ENCODE assay signal across 12 cellular contexts in genomic region chr17:64741038-64741641, GRCh38.
DNase-seq lines count a peak whose midpoint lies in the region; ATAC-seq and TF ChIP-seq lines count a peak whose summit lies in the region.
"Had no signal": no experiment of that assay in that cellular context is flagged by ENCODE, and none has a peak within 500 bp of the region (broad histone marks: within the 10 kb centered on the region; RNA-seq: fewer than 3 reads in every experiment).

No MANE protein-coding gene starts in this region.

- no peaks in the 10 kb centered on the region for H3K36me3 ChIP-seq in SK-N-MC (ENCODE audit: insufficient read depth, low read length)
- H3K36me3 ChIP-seq in gastroesophageal sphincter: no peaks in the 10 kb centered on the region

- H3K36me3 Mint-ChIP-seq in natural killer cell treated with Interleukin-12 subunit alpha and Interleukin-12 subunit beta and Interleukin-15 and Interleukin-18, amount 100 ng/mL, for 72 hours: no peaks in the 10 kb centered on the region
- H3K36me3 Mint-ChIP-seq: naive thymus-derived CD8-positive, alpha-beta T cell had no signal

- H3K4me3 Mint-ChIP-seq in natural killer cell treated with Interleukin-12 subunit alpha and Interleukin-12 subunit beta and Interleukin-15 and Interleukin-18, amount 100 ng/mL, for 72 hours: no peak overlapping the region
- H3K4me3 Mint-ChIP-seq: central memory CD8-positive, alpha-beta T cell; naive thymus-derived CD8-positive, alpha-beta T cell had no signal

- no peak for TF ChIP-seq EP300 in gastroesophageal sphincter (IDR thresholded peaks at IDR 0.05)

- no peak for TF ChIP-seq POLR2A in gastroesophageal sphincter (IDR thresholded peaks at IDR 0.05)

- WGBS in gastroesophageal sphincter (ENCODE audit: low coverage in 1 of 2), 2 donors: 32 to 34% methylated on average over 5 to 6 of the region's 6 CpGs

- peaks cover 0 to 36% (median 12%) of the 10 kb centered on the region in 3 donors for H3K4me1 ChIP-seq in gastroesophageal sphincter

- TF ChIP-seq CTCF in AG10803 (conservative IDR thresholded peaks at IDR 0.05; ENCODE audit: low read length) (no peak), gastroesophageal sphincter (IDR thresholded peaks at IDR 0.05) (no peak), omental fat pad (IDR thresholded peaks at IDR 0.05) (no peak)

- peak overlapping the region; percentile 41 for H3K9ac ChIP-seq in SK-N-MC (ENCODE audit: insufficient read length)

- H3K4me1 Mint-ChIP-seq in natural killer cell treated with Interleukin-12 subunit alpha and Interleukin-12 subunit beta and Interleukin-15 and Interleukin-18, amount 100 ng/mL, for 72 hours (ENCODE audit: low read depth in 2 of 2): peaks cover 8 to 10% of the 10 kb centered on the region in 2 donors

- peak; percentile 78 for DNase-seq in AG10803 (ENCODE audit: low read depth)
- DNase-seq in SK-N-MC (ENCODE audit: low read depth, low spot score): no peak
- no peak for DNase-seq in omental fat pad (ENCODE audit: low spot score)
- DNase-seq in SKM-1 (lab: John Stamatoyannopoulos, UW; ENCODE audit: unreplicated experiment): no peak
- DNase-seq in GM19240 (ENCODE audit: insufficient read length, low spot score): no peak
- no peak for DNase-seq in natural killer cell treated with Interleukin-12 subunit alpha and Interleukin-12 subunit beta and Interleukin-15 and Interleukin-18, amount 100 ng/mL, for 72 hours (ENCODE audit: low spot score)
- DNase-seq: naive thymus-derived CD8-positive, alpha-beta T cell; NCI-H774; stimulated activated naive CD4-positive, alpha-beta T cell treated with Interleukin-2 at 50 U/mL for 16 hours had no signal

- H3K27ac Mint-ChIP-seq in natural killer cell treated with Interleukin-12 subunit alpha and Interleukin-12 subunit beta and Interleukin-15 and Interleukin-18, amount 100 ng/mL, for 72 hours: peak overlapping the region in 1 of 2 donors; percentile 37

- no peaks in the 10 kb centered on the region for H3K27me3 ChIP-seq in gastroesophageal sphincter

- H3K4me3 ChIP-seq in AG10803 (ENCODE audit: low read length) (no peak overlapping the region; the same call in none of the 2 replicates), SK-N-MC (peak overlapping the region; percentile 55), gastroesophageal sphincter (no peak overlapping the region)

- no peaks in the 10 kb centered on the region for H3K9me3 ChIP-seq in SK-N-MC (ENCODE audit: low read depth, low read length)
- no peaks in the 10 kb centered on the region for H3K9me3 ChIP-seq in gastroesophageal sphincter

- H3K9me3 Mint-ChIP-seq in natural killer cell treated with Interleukin-12 subunit alpha and Interleukin-12 subunit beta and Interleukin-15 and Interleukin-18, amount 100 ng/mL, for 72 hours: no peaks in the 10 kb centered on the region
- H3K9me3 Mint-ChIP-seq: central memory CD8-positive, alpha-beta T cell; naive thymus-derived CD8-positive, alpha-beta T cell had no signal

- ATAC-seq in gastroesophageal sphincter (peak; percentile 20), omental fat pad (ENCODE audit: low FRiP score) (peak; percentile 72), GM21576 (IDR thresholded peaks at IDR 0.05; ENCODE audit: unreplicated experiment) (no peak)
- no peak for ATAC-seq in natural killer cell treated with Interleukin-12 subunit alpha and Interleukin-12 subunit beta and Interleukin-15 and Interleukin-18, amount 100 ng/mL, for 72 hours
- ATAC-seq: naive thymus-derived CD8-positive, alpha-beta T cell had no signal

- H3K27me3 Mint-ChIP-seq in natural killer cell treated with Interleukin-12 subunit alpha and Interleukin-12 subunit beta and Interleukin-15 and Interleukin-18, amount 100 ng/mL, for 72 hours: no peaks in the 10 kb centered on the region
- H3K27me3 Mint-ChIP-seq: central memory CD8-positive, alpha-beta T cell; naive thymus-derived CD8-positive, alpha-beta T cell had no signal

- H3K27ac ChIP-seq in SK-N-MC (peak overlapping the region; percentile 96), gastroesophageal sphincter (peak overlapping the region in 3 of 4 donors; percentile 60 to 73 (median 65))

Comparison
In these comparisons a context has a peak if more than half of its experiments do, and no peak if none do; other contexts are left out.
1. ATAC-seq: peak in gastroesophageal sphincter (single experiment) and omental fat pad (single experiment); none in natural killer cell treated with Interleukin-12 subunit alpha and Interleukin-12 subunit beta and Interleukin-15 and Interleukin-18, amount 100 ng/mL, for 72 hours (0 of 2) and GM21576 (single experiment).